Comparison of ENCODE assay signal across 8 cellular contexts in genomic region chr5:52989781-52990530, GRCh38. TPM values are rescaled to one million over a fixed set of nuclear protein-coding genes. Genes with fewer than 3 reads are reported as not detected.
A peak's percentile ranks its signal among the peaks of the same experiment; 100 is the strongest.
DNase-seq lines count a peak whose midpoint lies in the region; ATAC-seq and TF ChIP-seq lines count a peak whose summit lies in the region.

No MANE protein-coding gene starts in this region.

- H3K4me3 ChIP-seq in iPS-18a (ENCODE audit: low read length) = peak overlapping the region; percentile 94

- H3K4me1 ChIP-seq in iPS-18a (ENCODE audit: control insufficient read depth, low read depth, low read length) = peaks cover 3% of the 10 kb centered on the region

- peaks cover 49% of the 10 kb centered on the region for H3K27me3 Mint-ChIP-seq in brain

- peaks cover 45% of the 10 kb centered on the region for H3K27me3 ChIP-seq in iPS-18a (ENCODE audit: control insufficient read depth, insufficient read depth, low read length)

- H3K4me1 Mint-ChIP-seq in brain = peaks cover 12% of the 10 kb centered on the region

- H3K27ac Mint-ChIP-seq in brain = peak overlapping the region in 4 of 5 experiments; percentile 18 to 68 (median 41)

- intact Hi-C loops in sciatic nerve (cut with DNase I) = no loop called here

- peaks cover 0 to 19% (median 14%) of the 10 kb centered on the region in 5 experiments for H3K9me3 Mint-ChIP-seq in brain

- H3K36me3 Mint-ChIP-seq in brain = peaks cover 8% of the 10 kb centered on the region

- H3K4me3 Mint-ChIP-seq in brain = peak overlapping the region; percentile 83 to 87 (median 85)

- no peaks in the 10 kb centered on the region for H3K9me3 ChIP-seq in iPS-18a (ENCODE audit: control insufficient read depth, low read depth, low read length)

- no peak overlapping the region for H3K27ac ChIP-seq in iPS-18a (ENCODE audit: low read length)

- no peaks in the 10 kb centered on the region for H3K36me3 ChIP-seq in iPS-18a (ENCODE audit: control insufficient read depth, low read depth, low read length)

- in situ Hi-C loops in SK-MEL-5 (cut with HindIII; ENCODE audit: low pct_unique_long_range_greater_than_20kb, low sequenced_read_pairs) = no loop called here

- peak overlapping the region; percentile 66 for H3K9ac ChIP-seq in iPS-18a (ENCODE audit: low read length)

- peak; percentile 18 to 37 for TF ChIP-seq CTCF in brain (conservative IDR thresholded peaks at IDR 0.05)

- DNase-seq in EL = peak; percentile 57
- DNase-seq in SK-MEL-5 (ENCODE audit: low read depth, low spot score) = peak; percentile 41
- peak; percentile 61 for DNase-seq in sciatic nerve (ENCODE audit: low spot score)
- no peak for DNase-seq in NCI-H510A treated with DMSO at 0.1 percent for 48 hours (lab: John Stamatoyannopoulos, UW)

- ATAC-seq in HG02678 (IDR thresholded peaks at IDR 0.05; ENCODE audit: unreplicated experiment) (peak; percentile 30), sciatic nerve (peak; percentile 81), GM18870 (IDR thresholded peaks at IDR 0.05; ENCODE audit: unreplicated experiment) (no peak)

RNA-seq across cellular contexts. Expression of gene ITGA2, which starts 0.8 kb away (rescaled TPM):
- 7.0 and 8.4 TPM in 2 replicates for total RNA-seq in SK-MEL-5 (2014; rRNA removed; shearing (Covaris generic))
- polyA plus RNA-seq in SK-MEL-5 (2015; cell fraction: cytosol; rRNA removed) = 5.5 and 9.5 TPM in 2 replicates
- 2.7 and 3.1 TPM in 2 replicates for polyA plus RNA-seq in SK-MEL-5 (2015; cell fraction: nucleus; rRNA removed)
- polyA plus RNA-seq in brain (ENCODE audit: insufficient read depth, low read depth, low replicate concordance) = 1.0 TPM
- 11.0 TPM for total RNA-seq in sciatic nerve
